ENCODE assay signal across 1 cellular context in genomic region chr11:95153857-95154246, GRCh38.
TF ChIP-seq lines count a peak whose summit lies in the region.

No MANE protein-coding gene starts in this region.

TF ChIP-seq in GM12878, 131 proteins besides CTCF, POLR2A, EP300 and RAD21:
- TF ChIP-seq, protein P1, sequence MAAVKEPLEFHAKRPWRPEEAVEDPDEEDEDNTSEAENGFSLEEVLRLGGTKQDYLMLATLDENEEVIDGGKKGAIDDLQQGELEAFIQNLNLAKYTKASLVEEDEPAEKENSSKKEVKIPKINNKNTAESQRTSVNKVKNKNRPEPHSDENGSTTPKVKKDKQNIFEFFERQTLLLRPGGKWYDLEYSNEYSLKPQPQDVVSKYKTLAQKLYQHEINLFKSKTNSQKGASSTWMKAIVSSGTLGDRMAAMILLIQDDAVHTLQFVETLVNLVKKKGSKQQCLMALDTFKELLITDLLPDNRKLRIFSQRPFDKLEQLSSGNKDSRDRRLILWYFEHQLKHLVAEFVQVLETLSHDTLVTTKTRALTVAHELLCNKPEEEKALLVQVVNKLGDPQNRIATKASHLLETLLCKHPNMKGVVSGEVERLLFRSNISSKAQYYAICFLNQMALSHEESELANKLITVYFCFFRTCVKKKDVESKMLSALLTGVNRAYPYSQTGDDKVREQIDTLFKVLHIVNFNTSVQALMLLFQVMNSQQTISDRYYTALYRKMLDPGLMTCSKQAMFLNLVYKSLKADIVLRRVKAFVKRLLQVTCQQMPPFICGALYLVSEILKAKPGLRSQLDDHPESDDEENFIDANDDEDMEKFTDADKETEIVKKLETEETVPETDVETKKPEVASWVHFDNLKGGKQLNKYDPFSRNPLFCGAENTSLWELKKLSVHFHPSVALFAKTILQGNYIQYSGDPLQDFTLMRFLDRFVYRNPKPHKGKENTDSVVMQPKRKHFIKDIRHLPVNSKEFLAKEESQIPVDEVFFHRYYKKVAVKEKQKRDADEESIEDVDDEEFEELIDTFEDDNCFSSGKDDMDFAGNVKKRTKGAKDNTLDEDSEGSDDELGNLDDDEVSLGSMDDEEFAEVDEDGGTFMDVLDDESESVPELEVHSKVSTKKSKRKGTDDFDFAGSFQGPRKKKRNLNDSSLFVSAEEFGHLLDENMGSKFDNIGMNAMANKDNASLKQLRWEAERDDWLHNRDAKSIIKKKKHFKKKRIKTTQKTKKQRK (IDR thresholded peaks at IDR 0.05; ENCODE audit: low read depth, low read length): no peak
- peak; percentile 45; the same call in 1 of the 2 replicates for TF ChIP-seq RAD51 (IDR thresholded peaks at IDR 0.05)
